ENCODE assay signal across 17 cellular contexts in the genomic region with DNA sequence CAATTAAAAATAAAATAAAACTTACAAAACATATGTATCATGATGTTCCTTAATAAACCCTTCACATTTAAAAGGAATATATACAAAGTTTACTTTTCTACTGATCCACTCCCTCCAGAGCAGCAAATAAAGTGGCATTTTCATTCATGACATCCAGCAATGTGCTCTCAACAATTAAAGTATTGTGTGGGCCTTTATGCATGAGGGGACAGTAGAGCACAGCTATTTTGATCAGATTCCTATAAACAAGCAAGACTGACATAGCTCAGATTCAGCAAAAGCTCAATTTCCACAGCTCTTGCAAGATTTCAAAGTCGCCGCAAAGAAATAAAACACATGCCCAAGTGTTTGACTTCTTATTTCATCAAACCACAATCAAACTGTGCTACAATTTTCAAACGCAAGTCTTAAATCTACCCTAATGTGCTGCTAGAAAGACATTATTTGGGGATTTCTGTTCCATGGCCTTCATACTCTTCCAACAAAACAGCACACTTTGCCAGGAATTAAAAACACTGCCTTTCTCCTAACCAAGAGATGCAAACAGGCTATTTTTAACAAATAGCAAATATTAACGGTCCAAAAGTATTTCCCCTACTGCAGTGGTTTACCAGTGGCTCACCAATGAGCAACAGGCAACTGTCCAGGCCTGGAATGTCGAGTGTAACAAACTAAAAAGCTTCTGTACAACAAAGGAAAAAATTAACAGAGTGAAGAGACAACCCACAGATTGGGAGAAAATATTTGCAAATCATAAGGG. TPM values are rescaled to one million over a fixed set of nuclear protein-coding genes. Genes with fewer than 3 reads are reported as not detected.
A peak's percentile ranks its signal among the peaks of the same experiment; 100 is the strongest.
DNase-seq lines count a peak whose midpoint lies in the region; ATAC-seq and TF ChIP-seq lines count a peak whose summit lies in the region.
"Had no signal": no experiment of that assay in that cellular context is flagged by ENCODE, and none has a peak within 500 bp of the region (broad histone marks: within the 10 kb centered on the region; RNA-seq: fewer than 3 reads in every experiment).

No MANE protein-coding gene starts in this region.

- TF ChIP-seq CTCF in neural progenitor cell (IDR thresholded peaks at IDR 0.05): no peak

- no peak overlapping the region for H3K27ac Mint-ChIP-seq in neural progenitor cell
- H3K27ac Mint-ChIP-seq in activated T-helper 2 cell treated with anti-CD3 and anti-CD28 coated beads, Interferon-gamma antibody, Interleukin-2, Interleukin-4, amounts not matched to agents 10 μg/mL and 5 μg/mL and 100 μg/mL, durations not matched to agents 14 hours and 24 hours and 36 hours: no peak overlapping the region
- H3K27ac Mint-ChIP-seq: activated CD4-positive, alpha-beta T cell treated with anti-CD3 and anti-CD28 coated beads for 36 hours; stimulated activated naive B cell treated with anti-CD40 and anti-IgM and Interleukin-4, amounts not matched to agents 10 μg/mL and 1 μg/mL and 100 μg/mL, for 72 hours had no signal

- TF ChIP-seq POLR2A in GM18505 (IDR thresholded peaks at IDR 0.05; ENCODE audit: borderline replicate concordance, extremely low read depth, insufficient read depth, insufficient read length): no peak

- intact Hi-C loops in activated T-helper 2 cell treated with anti-CD3 and anti-CD28 coated beads, Interferon-gamma antibody, Interleukin-2, Interleukin-4, amounts not matched to agents 10 μg/mL and 5 μg/mL and 100 μg/mL, durations not matched to agents 14 hours and 24 hours and 36 hours (cut with micrococcal nuclease): no loop called here

- H3K4me1 ChIP-seq in SJSA1 (replicated peaks): peaks cover 54% of the 10 kb centered on the region
- peaks cover 11% of the 10 kb centered on the region for H3K4me1 ChIP-seq in neural progenitor cell
- H3K4me1 ChIP-seq: A549, upper lobe of right lung had no signal

- no peaks in the 10 kb centered on the region for H4K20me1 ChIP-seq in neural progenitor cell (ENCODE audit: low read depth)

- H3K27me3 ChIP-seq in SJSA1 (replicated peaks) (no peaks in the 10 kb centered on the region), neural progenitor cell (no peaks in the 10 kb centered on the region)
- H3K27me3 ChIP-seq: upper lobe of right lung had no signal

- ATAC-seq in GM18505 (IDR thresholded peaks at IDR 0.05; ENCODE audit: unreplicated experiment) (no peak), HG03469 (IDR thresholded peaks at IDR 0.05; ENCODE audit: unreplicated experiment) (no peak)
- ATAC-seq: A549; activated CD4-positive, alpha-beta T cell treated with anti-CD3 and anti-CD28 coated beads for 36 hours; mucosa of descending colon; stimulated activated naive B cell treated with anti-CD40 and anti-IgM and Interleukin-4, amounts not matched to agents 10 μg/mL and 1 μg/mL and 100 μg/mL, for 72 hours; upper lobe of right lung had no signal

- no peak overlapping the region for H3K4me3 Mint-ChIP-seq in neural progenitor cell
- no peak overlapping the region for H3K4me3 Mint-ChIP-seq in activated T-helper 2 cell treated with anti-CD3 and anti-CD28 coated beads, Interferon-gamma antibody, Interleukin-2, Interleukin-4, amounts not matched to agents 10 μg/mL and 5 μg/mL and 100 μg/mL, durations not matched to agents 14 hours and 24 hours and 36 hours (ENCODE audit: low read depth)
- H3K4me3 Mint-ChIP-seq: activated CD4-positive, alpha-beta T cell treated with anti-CD3 and anti-CD28 coated beads for 36 hours; stimulated activated naive B cell treated with anti-CD40 and anti-IgM and Interleukin-4, amounts not matched to agents 10 μg/mL and 1 μg/mL and 100 μg/mL, for 72 hours had no signal

- peak overlapping the region; percentile 14 for H2AFZ ChIP-seq in neural progenitor cell (replicated peaks)

- H3K9me3 ChIP-seq in SJSA1 (replicated peaks): no peaks in the 10 kb centered on the region
- no peaks in the 10 kb centered on the region for H3K9me3 ChIP-seq in neural progenitor cell (ENCODE audit: low read depth)
- H3K9me3 ChIP-seq: A549, mucosa of descending colon, upper lobe of right lung had no signal

- H3K4me1 Mint-ChIP-seq in neural progenitor cell: peaks cover 9% of the 10 kb centered on the region
- peaks cover 10% of the 10 kb centered on the region for H3K4me1 Mint-ChIP-seq in activated T-helper 2 cell treated with anti-CD3 and anti-CD28 coated beads, Interferon-gamma antibody, Interleukin-2, Interleukin-4, amounts not matched to agents 10 μg/mL and 5 μg/mL and 100 μg/mL, durations not matched to agents 14 hours and 24 hours and 36 hours (ENCODE audit: low read depth)
- H3K4me1 Mint-ChIP-seq: activated CD4-positive, alpha-beta T cell treated with anti-CD3 and anti-CD28 coated beads for 36 hours; stimulated activated naive B cell treated with anti-CD40 and anti-IgM and Interleukin-4, amounts not matched to agents 10 μg/mL and 1 μg/mL and 100 μg/mL, for 72 hours had no signal

- H3K36me3 ChIP-seq in SJSA1: 0 out of 2 replicates have a peak, but pooled peaks cover 6% of the 10 kb centered on the region
- H3K36me3 ChIP-seq in neural progenitor cell: no peaks in the 10 kb centered on the region
- H3K36me3 ChIP-seq: upper lobe of right lung had no signal

- H3K27me3 Mint-ChIP-seq in neural progenitor cell (ENCODE audit: insufficient read depth, low read depth): no peaks in the 10 kb centered on the region
- H3K27me3 Mint-ChIP-seq in activated T-helper 2 cell treated with anti-CD3 and anti-CD28 coated beads, Interferon-gamma antibody, Interleukin-2, Interleukin-4, amounts not matched to agents 10 μg/mL and 5 μg/mL and 100 μg/mL, durations not matched to agents 14 hours and 24 hours and 36 hours (ENCODE audit: low read depth): no peaks in the 10 kb centered on the region
- H3K27me3 Mint-ChIP-seq: activated CD4-positive, alpha-beta T cell treated with anti-CD3 and anti-CD28 coated beads for 36 hours; stimulated activated naive B cell treated with anti-CD40 and anti-IgM and Interleukin-4, amounts not matched to agents 10 μg/mL and 1 μg/mL and 100 μg/mL, for 72 hours had no signal

- H3K4me3 ChIP-seq in SJSA1 (no peak overlapping the region), neural progenitor cell (no peak overlapping the region)
- H3K4me3 ChIP-seq: A549, mucosa of descending colon, upper lobe of right lung had no signal

- no peaks in the 10 kb centered on the region for H3F3A ChIP-seq in neural progenitor cell (ENCODE audit: low read depth)

- no peaks in the 10 kb centered on the region for H3K9me3 Mint-ChIP-seq in neural progenitor cell
- no peaks in the 10 kb centered on the region for H3K9me3 Mint-ChIP-seq in activated T-helper 2 cell treated with anti-CD3 and anti-CD28 coated beads, Interferon-gamma antibody, Interleukin-2, Interleukin-4, amounts not matched to agents 10 μg/mL and 5 μg/mL and 100 μg/mL, durations not matched to agents 14 hours and 24 hours and 36 hours

- H3K36me3 Mint-ChIP-seq in neural progenitor cell: no peaks in the 10 kb centered on the region
- peaks cover 32% of the 10 kb centered on the region for H3K36me3 Mint-ChIP-seq in activated T-helper 2 cell treated with anti-CD3 and anti-CD28 coated beads, Interferon-gamma antibody, Interleukin-2, Interleukin-4, amounts not matched to agents 10 μg/mL and 5 μg/mL and 100 μg/mL, durations not matched to agents 14 hours and 24 hours and 36 hours (ENCODE audit: low read depth)
- H3K36me3 Mint-ChIP-seq: stimulated activated naive B cell treated with anti-CD40 and anti-IgM and Interleukin-4, amounts not matched to agents 10 μg/mL and 1 μg/mL and 100 μg/mL, for 72 hours had no signal

- no peak overlapping the region for H3K9ac ChIP-seq in neural progenitor cell

- H3K27ac ChIP-seq in SJSA1 (peak overlapping the region; percentile 77), neural progenitor cell (no peak overlapping the region)
- H3K27ac ChIP-seq: A549, upper lobe of right lung had no signal

- H3K4me2 ChIP-seq in neural progenitor cell: no peak overlapping the region
- H3K4me2 ChIP-seq: A549 had no signal

- no peaks in the 10 kb centered on the region for H3K79me2 ChIP-seq in neural progenitor cell (ENCODE audit: low read depth)

- DNase-seq in AG20443 (ENCODE audit: low spot score) (peak; percentile 69), SJSA1 (ENCODE audit: low read depth in 1 of 2, low spot score in 2 of 2) (peak; percentile 65 to 83), fibroblast of peridontal ligament (ENCODE audit: extremely low read depth) (peak; percentile 53), neural progenitor cell (ENCODE audit: low spot score) (no peak), SW 1271 (lab: John Stamatoyannopoulos, UW) (no peak)
- no peak for DNase-seq in activated T-helper 2 cell treated with anti-CD3 and anti-CD28 coated beads, Interferon-gamma antibody, Interleukin-2, Interleukin-4, amounts not matched to agents 10 μg/mL and 5 μg/mL and 100 μg/mL, durations not matched to agents 14 hours and 24 hours and 36 hours (ENCODE audit: low spot score)
- DNase-seq: activated CD4-positive, alpha-beta T cell treated with anti-CD3 and anti-CD28 coated beads for 36 hours; Kasumi-1; mucosa of descending colon; NCI-H1436 treated with DMSO at 0.1 percent for 48 hours; SHP77 treated with DMSO at 0.1 percent for 48 hours; stimulated activated naive B cell treated with anti-CD40 and anti-IgM and Interleukin-4, amounts not matched to agents 10 μg/mL and 1 μg/mL and 100 μg/mL, for 72 hours; T-helper 9 cell; upper lobe of right lung had no signal

RNA-seq across cellular contexts. Expression of a gene that starts 52.3 kb away (rescaled TPM):
- 36.7 and 56.6 TPM in 2 replicates for total RNA-seq in SJSA1 (2014; rRNA removed; shearing (Covaris generic))
- total RNA-seq in neural progenitor cell (ENCODE audit: low replicate concordance): 0.45 and 1.1 TPM in 2 replicates
- 32.8 and 33.8 TPM in 2 replicates for total RNA-seq in activated T-helper 2 cell treated with anti-CD3 and anti-CD28 coated beads, Interferon-gamma antibody, Interleukin-2, Interleukin-4, amounts not matched to agents 10 μg/mL and 5 μg/mL and 100 μg/mL, durations not matched to agents 14 hours and 24 hours and 36 hours

Comparison
In these comparisons a context has a peak if more than half of its experiments do, and no peak if none do; other contexts are left out.
1. DNase-seq: peak in AG20443 (single experiment), SJSA1 (2 of 2) and fibroblast of peridontal ligament (single experiment); none in neural progenitor cell (single experiment), SW 1271 (0 of 2) and activated T-helper 2 cell treated with anti-CD3 and anti-CD28 coated beads, Interferon-gamma antibody, Interleukin-2, Interleukin-4, amounts not matched to agents 10 μg/mL and 5 μg/mL and 100 μg/mL, durations not matched to agents 14 hours and 24 hours and 36 hours (single experiment).
2. RNA of a gene that starts 52.3 kb away (total RNA-seq): 36.7 to 56.6 TPM in SJSA1 and 32.8 to 33.8 TPM in activated T-helper 2 cell treated with anti-CD3 and anti-CD28 coated beads, Interferon-gamma antibody, Interleukin-2, Interleukin-4, amounts not matched to agents 10 μg/mL and 5 μg/mL and 100 μg/mL, durations not matched to agents 14 hours and 24 hours and 36 hours; 0.45 to 1.1 TPM in neural progenitor cell; every median in the first group is over 10 times any median in the second.